Comparison of ENCODE assay signal across 13 cellular contexts in genomic region chr16:4329354-4329775, GRCh38. TPM values are rescaled to one million over a fixed set of nuclear protein-coding genes. Genes with fewer than 3 reads are reported as not detected.
DNase-seq lines count a peak whose midpoint lies in the region; ATAC-seq, FAIRE-seq and TF ChIP-seq lines count a peak whose summit lies in the region.
"Had no signal": no experiment of that assay in that cellular context is flagged by ENCODE, and none has a peak within 500 bp of the region (broad histone marks: within the 10 kb centered on the region; RNA-seq: fewer than 3 reads in every experiment).

No MANE protein-coding gene starts in this region.

- ATAC-seq in heart right ventricle (no peak), left cardiac atrium (no peak), gastroesophageal sphincter (no peak), pancreas (no peak), HG02981 (IDR thresholded peaks at IDR 0.05; ENCODE audit: unreplicated experiment) (no peak)

- H3K36me3 ChIP-seq in heart right ventricle (peaks cover 0 to 26% (median 15%) of the 10 kb centered on the region in 9 donors), gastroesophageal sphincter (peaks cover 0 to 23% of the 10 kb centered on the region in 2 donors), pancreas (peaks cover 0 to 3% (median 0%) of the 10 kb centered on the region in 3 donors), vagina (peaks cover 0 to 10% of the 10 kb centered on the region in 2 donors)

- no peak for DNase-seq in heart right ventricle
- DNase-seq in left cardiac atrium, result no peak
- DNase-seq in pancreas, result no peak
- no peak for DNase-seq in vagina (ENCODE audit: extremely low spot score in 2 of 2)
- DNase-seq in head of caudate nucleus, result no peak
- DNase-seq in GM19240 (ENCODE audit: insufficient read length, low spot score), result no peak
- DNase-seq: Caco-2; GDM1; NCI-H2227 treated with DMSO at 0.1 percent for 48 hours; stimulated activated CD4-positive, alpha-beta T cell treated with anti-CD3 and anti-CD28 coated beads, Interleukin-2, amount 100 ng/mL, for 48 hours had no signal

- H3K9me3 ChIP-seq in heart right ventricle, result no peaks in the 10 kb centered on the region
- no peaks in the 10 kb centered on the region for H3K9me3 ChIP-seq in gastroesophageal sphincter
- H3K9me3 ChIP-seq in pancreas, result no peaks in the 10 kb centered on the region
- no peaks in the 10 kb centered on the region for H3K9me3 ChIP-seq in vagina
- H3K9me3 ChIP-seq: Caco-2 had no signal

- WGBS in heart right ventricle, 2 donors, result 42 to 44% methylated on average over 7 of the region's 7 CpGs
- WGBS in gastroesophageal sphincter (ENCODE audit: low coverage in 1 of 2), 2 donors, result 60 to 100% methylated on average over 1 of the region's 7 CpGs
- WGBS in pancreas, 2 donors, result 68 to 71% methylated on average over 7 of the region's 7 CpGs

- H3K27me3 ChIP-seq in heart right ventricle (peaks cover 0 to 4% (median 0%) of the 10 kb centered on the region in 7 donors), gastroesophageal sphincter (no peaks in the 10 kb centered on the region), pancreas (no peaks in the 10 kb centered on the region), vagina (no peaks in the 10 kb centered on the region)

- no peak for TF ChIP-seq EP300 in gastroesophageal sphincter (IDR thresholded peaks at IDR 0.05)

- no peak for TF ChIP-seq POLR2A in gastroesophageal sphincter (IDR thresholded peaks at IDR 0.05)
- no peak for TF ChIP-seq POLR2A in vagina (IDR thresholded peaks at IDR 0.05)

- no peak for TF ChIP-seq CTCF in heart right ventricle (IDR thresholded peaks at IDR 0.05)
- no peak for TF ChIP-seq CTCF in gastroesophageal sphincter (IDR thresholded peaks at IDR 0.05)
- TF ChIP-seq CTCF in pancreas (IDR thresholded peaks at IDR 0.05), result no peak
- TF ChIP-seq CTCF in vagina (IDR thresholded peaks at IDR 0.05), result no peak

- H3K27ac ChIP-seq in heart right ventricle (peak overlapping the region; percentile 84 to 99 (median 92)), gastroesophageal sphincter (peak overlapping the region; percentile 52 to 89 (median 86)), pancreas (peak overlapping the region in 3 of 4 donors; percentile 70 to 86 (median 82)), vagina (peak overlapping the region; percentile 93)

- peaks cover 40 to 64% (median 57%) of the 10 kb centered on the region in 9 donors for H3K4me1 ChIP-seq in heart right ventricle
- H3K4me1 ChIP-seq in gastroesophageal sphincter, result peaks cover 7 to 66% (median 43%) of the 10 kb centered on the region in 3 donors
- peaks cover 6 to 22% (median 7%) of the 10 kb centered on the region in 3 donors for H3K4me1 ChIP-seq in pancreas
- peaks cover 51% of the 10 kb centered on the region for H3K4me1 ChIP-seq in vagina
- H3K4me1 ChIP-seq: Caco-2 had no signal

- no peak for FAIRE-seq in pancreas (lab: Jason Lieb, UNC)
- FAIRE-seq: GM19239 had no signal

- intact Hi-C loops in heart right ventricle (cut with DNase I) (loop anchor here in 5 of 10 donors (1.0 to 5.0 kb wide), 5 partner anchors 23 to 147 kb away; partner anchors contain the start of gene TFAP4 (in 3 of the 5)), left cardiac atrium (cut with DNase I) (loop anchor here in 1 of 2 donors (5.0 kb wide), 1 partner anchor 37 kb away; no protein-coding TSS in a partner anchor), pancreas (cut with DNase I) (loop anchor here in 1 of 3 donors (2.0 kb wide), 1 partner anchor 41 kb away; no protein-coding TSS in a partner anchor), vagina (cut with DNase I) (no loop called here), head of caudate nucleus (cut with DNase I) (loop anchor here (5.0 kb wide), 2 partner anchors 37 to 52 kb away; no protein-coding TSS in a partner anchor)

- H3K4me3 ChIP-seq in heart right ventricle (peak overlapping the region in 1 of 10 donors; percentile 56), gastroesophageal sphincter (no peak overlapping the region), pancreas (no peak overlapping the region), vagina (no peak overlapping the region)

RNA-seq across cellular contexts. Expression of gene GLIS2, which starts 13.5 kb away (rescaled TPM):
- 10 to 100 TPM in 8 of 10 donors, 1 to 10 TPM in 2; 9.0 to 16.9 (median 14.9) TPM for total RNA-seq in heart right ventricle
- 10 to 100 TPM in 1 of 2 donors, 1 to 10 TPM in 1; 6.9 to 13.1 TPM for polyA plus RNA-seq in heart right ventricle
- 10 to 100 TPM; 23.9 to 29.2 TPM for total RNA-seq in left cardiac atrium
- 10 to 100 TPM in 1 of 4 donors, 1 to 10 TPM in 3; 5.7 to 26.9 (median 7.9) TPM for total RNA-seq in gastroesophageal sphincter
- 10 to 100 TPM in 4 of 6 donors, 1 to 10 TPM in 2; 5.5 to 14.9 (median 10.9) TPM for total RNA-seq in pancreas
- 10 to 100 TPM in 1 of 2 donors, 1 to 10 TPM in 1; 7.3 to 15.1 TPM for polyA plus RNA-seq in pancreas
- 6.9 TPM for total RNA-seq in vagina

RNA-seq across cellular contexts. Expression of gene PAM16, which starts 21.8 kb away (rescaled TPM):
- total RNA-seq in heart right ventricle, result 10 to 100 TPM; 44.2 to 75.0 (median 55.6) TPM
- polyA plus RNA-seq in heart right ventricle, result 100 to 1,000 TPM; 136 to 288 TPM
- 10 to 100 TPM; 51.0 to 64.3 TPM for total RNA-seq in left cardiac atrium
- 10 to 100 TPM; 26.0 to 37.3 (median 34.7) TPM for total RNA-seq in gastroesophageal sphincter
- 10 to 100 TPM; 12.2 to 29.6 (median 22.7) TPM for total RNA-seq in pancreas
- polyA plus RNA-seq in pancreas, result 100 to 1,000 TPM in 1 of 2 donors, 10 to 100 TPM in 1; 69.6 to 106 TPM
- total RNA-seq in vagina, result 76.1 TPM

RNA-seq across cellular contexts. Expression of gene VASN, which starts 42.3 kb away (rescaled TPM):
- 10 to 100 TPM in 1 of 10 donors, 1 to 10 TPM in 9; 3.1 to 14.7 (median 5.8) TPM for total RNA-seq in heart right ventricle
- polyA plus RNA-seq in heart right ventricle, result 10 to 100 TPM in 1 of 2 donors, 1 to 10 TPM in 1; 7.7 to 27.9 TPM
- total RNA-seq in left cardiac atrium, result 10 to 100 TPM; 10.6 to 20.0 TPM
- total RNA-seq in gastroesophageal sphincter, result 10 to 100 TPM in 3 of 4 donors, 1 to 10 TPM in 1; 6.8 to 35.8 (median 19.9) TPM
- 10 to 100 TPM in 1 of 6 donors, 1 to 10 TPM in 5; 3.1 to 10.1 (median 7.9) TPM for total RNA-seq in pancreas
- 10 to 100 TPM in 1 of 2 donors, 1 to 10 TPM in 1; 9.0 to 14.8 TPM for polyA plus RNA-seq in pancreas
- total RNA-seq in vagina, result 37.6 TPM

RNA-seq across cellular contexts. Expression of gene TFAP4, which starts 56.5 kb away (rescaled TPM):
- total RNA-seq in heart right ventricle (1 to 10 TPM; 1.8 to 6.6 (median 3.1) TPM), left cardiac atrium (1 to 10 TPM; 3.7 to 4.2 TPM), gastroesophageal sphincter (1 to 10 TPM; 3.3 to 5.9 (median 4.7) TPM), pancreas (10 to 100 TPM in 4 of 6 donors, 1 to 10 TPM in 2; 8.6 to 17.9 (median 12.9) TPM), vagina (6.9 TPM)
- polyA plus RNA-seq in heart right ventricle (1 to 10 TPM; 2.0 to 4.6 TPM), pancreas (10 to 100 TPM in 1 of 2 donors, 1 to 10 TPM in 1; 6.1 to 10.7 TPM)
